Comparison of ENCODE assay signal across 1 cellular context in the genomic region with DNA sequence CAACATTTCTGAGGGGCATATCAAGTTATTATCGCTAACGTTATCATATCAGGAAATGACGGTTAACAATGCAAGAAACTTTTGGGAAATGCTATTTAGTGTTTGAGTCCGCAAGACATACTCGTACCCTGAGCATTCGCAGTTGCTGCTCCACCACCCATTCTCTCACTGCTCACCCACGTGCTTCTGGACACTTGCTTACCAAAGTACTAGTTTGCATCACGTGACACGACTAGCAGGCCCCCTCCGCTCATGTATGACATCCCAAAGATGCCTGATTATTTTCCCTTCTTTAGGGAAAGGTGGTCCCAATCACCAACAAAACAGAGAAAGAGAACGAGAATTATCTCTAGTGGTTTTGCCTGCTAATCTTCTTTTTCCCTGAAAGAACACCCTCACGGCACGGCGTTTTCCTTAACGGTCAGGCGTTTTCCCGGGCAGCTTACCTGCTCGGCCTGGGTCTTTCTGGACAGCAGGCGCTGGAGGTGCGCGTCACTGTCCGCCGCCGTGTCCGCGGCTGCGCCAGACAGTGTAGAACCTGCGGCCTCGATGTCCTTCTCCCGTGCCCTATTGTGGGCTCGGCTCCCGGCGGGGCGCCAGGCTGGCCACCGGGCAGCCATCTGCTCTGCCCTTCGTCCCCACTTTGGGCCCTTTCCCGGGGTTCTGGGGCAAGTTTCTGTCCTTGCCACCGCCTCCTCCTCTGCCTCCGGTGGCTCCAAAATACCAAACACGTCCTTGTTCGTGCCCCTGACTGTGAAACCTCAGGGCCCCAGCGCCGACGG.
A peak's percentile ranks its signal among the peaks of the same experiment; 100 is the strongest.
TF ChIP-seq lines count a peak whose summit lies in the region.

A gene (plus strand): TSS at position 492 of the 782 bp plus-strand sequence. CDS start 58 bp downstream, at position 550.

TF ChIP-seq in A549, 52 proteins besides CTCF, POLR2A, EP300 and RAD21 (continued from another document):
- TF ChIP-seq, protein P1, sequence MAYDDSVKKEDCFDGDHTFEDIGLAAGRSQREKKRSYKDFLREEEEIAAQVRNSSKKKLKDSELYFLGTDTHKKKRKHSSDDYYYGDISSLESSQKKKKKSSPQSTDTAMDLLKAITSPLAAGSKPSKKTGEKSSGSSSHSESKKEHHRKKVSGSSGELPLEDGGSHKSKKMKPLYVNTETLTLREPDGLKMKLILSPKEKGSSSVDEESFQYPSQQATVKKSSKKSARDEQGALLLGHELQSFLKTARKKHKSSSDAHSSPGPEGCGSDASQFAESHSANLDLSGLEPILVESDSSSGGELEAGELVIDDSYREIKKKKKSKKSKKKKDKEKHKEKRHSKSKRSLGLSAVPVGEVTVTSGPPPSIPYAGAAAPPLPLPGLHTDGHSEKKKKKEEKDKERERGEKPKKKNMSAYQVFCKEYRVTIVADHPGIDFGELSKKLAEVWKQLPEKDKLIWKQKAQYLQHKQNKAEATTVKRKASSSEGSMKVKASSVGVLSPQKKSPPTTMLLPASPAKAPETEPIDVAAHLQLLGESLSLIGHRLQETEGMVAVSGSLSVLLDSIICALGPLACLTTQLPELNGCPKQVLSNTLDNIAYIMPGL (CRISPR knock-in tag; IDR thresholded peaks at IDR 0.05; ENCODE audit: borderline replicate concordance) = no peak; the same call in 1 of the 2 replicates
- TF ChIP-seq FOSB (CRISPR knock-in tag; IDR thresholded peaks at IDR 0.05) = peak; percentile 71; the same call in 1 of the 2 replicates
- TF ChIP-seq, protein P2, sequence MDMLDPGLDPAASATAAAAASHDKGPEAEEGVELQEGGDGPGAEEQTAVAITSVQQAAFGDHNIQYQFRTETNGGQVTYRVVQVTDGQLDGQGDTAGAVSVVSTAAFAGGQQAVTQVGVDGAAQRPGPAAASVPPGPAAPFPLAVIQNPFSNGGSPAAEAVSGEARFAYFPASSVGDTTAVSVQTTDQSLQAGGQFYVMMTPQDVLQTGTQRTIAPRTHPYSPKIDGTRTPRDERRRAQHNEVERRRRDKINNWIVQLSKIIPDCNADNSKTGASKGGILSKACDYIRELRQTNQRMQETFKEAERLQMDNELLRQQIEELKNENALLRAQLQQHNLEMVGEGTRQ (IDR thresholded peaks at IDR 0.05) = peak; percentile 99
- TF ChIP-seq RFX5 (IDR thresholded peaks at IDR 0.05) = no peak
- peak; percentile 92 for TF ChIP-seq KDM5A (IDR thresholded peaks at IDR 0.05)
- no peak for TF ChIP-seq JUNB (IDR thresholded peaks at IDR 0.05)
- TF ChIP-seq TP53 (CRISPR knock-in tag; IDR thresholded peaks at IDR 0.05) = no peak
- no peak for TF ChIP-seq ZFP36 (IDR thresholded peaks at IDR 0.05; ENCODE audit: borderline replicate concordance, partially characterized antibody)
- TF ChIP-seq POLR2AphosphoS2 (conservative IDR thresholded peaks at IDR 0.05; ENCODE audit: low read length) = no peak
- TF ChIP-seq SREBF2 (IDR thresholded peaks at IDR 0.05) = no peak
- no peak for TF ChIP-seq CHD4 (IDR thresholded peaks at IDR 0.05; ENCODE audit: borderline replicate concordance)
- TF ChIP-seq, protein P3, sequence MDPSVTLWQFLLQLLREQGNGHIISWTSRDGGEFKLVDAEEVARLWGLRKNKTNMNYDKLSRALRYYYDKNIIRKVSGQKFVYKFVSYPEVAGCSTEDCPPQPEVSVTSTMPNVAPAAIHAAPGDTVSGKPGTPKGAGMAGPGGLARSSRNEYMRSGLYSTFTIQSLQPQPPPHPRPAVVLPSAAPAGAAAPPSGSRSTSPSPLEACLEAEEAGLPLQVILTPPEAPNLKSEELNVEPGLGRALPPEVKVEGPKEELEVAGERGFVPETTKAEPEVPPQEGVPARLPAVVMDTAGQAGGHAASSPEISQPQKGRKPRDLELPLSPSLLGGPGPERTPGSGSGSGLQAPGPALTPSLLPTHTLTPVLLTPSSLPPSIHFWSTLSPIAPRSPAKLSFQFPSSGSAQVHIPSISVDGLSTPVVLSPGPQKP (IDR thresholded peaks at IDR 0.05; ENCODE audit: low read depth, low read length) = no peak
- no peak; the same call in 1 of the 2 replicates for TF ChIP-seq GATA3 (IDR thresholded peaks at IDR 0.05; ENCODE audit: borderline replicate concordance)
- no peak for TF ChIP-seq ESRRA (IDR thresholded peaks at IDR 0.05; ENCODE audit: borderline replicate concordance, low read length)
- TF ChIP-seq ZC3H11A (IDR thresholded peaks at IDR 0.05) = no peak
- TF ChIP-seq EHMT2 (IDR thresholded peaks at IDR 0.05; ENCODE audit: low read depth) = no peak
- peak; percentile 87 for TF ChIP-seq HOXB13 (CRISPR knock-in tag; IDR thresholded peaks at IDR 0.05; ENCODE audit: low read depth)
- TF ChIP-seq FOSL2 (IDR thresholded peaks at IDR 0.05) = no peak
- TF ChIP-seq FOSL2 (CRISPR knock-in tag; IDR thresholded peaks at IDR 0.05) = peak; percentile 39
- TF ChIP-seq NFE2L2 (conservative IDR thresholded peaks at IDR 0.05; ENCODE audit: low read length) = no peak
- TF ChIP-seq RCOR1 (IDR thresholded peaks at IDR 0.05; ENCODE audit: low read depth, low read length) = 0 out of 2 replicates have a peak, but pooled peaks have one; percentile 63
- TF ChIP-seq RNF2 (IDR thresholded peaks at IDR 0.05; ENCODE audit: borderline replicate concordance, low read depth) = peak; percentile 53; the same call in 1 of the 2 replicates
- TF ChIP-seq NR3C1 (IDR thresholded peaks at IDR 0.05) = no peak
- TF ChIP-seq HOXA7 (CRISPR knock-in tag; IDR thresholded peaks at IDR 0.05) = peak; percentile 88
- TF ChIP-seq ZNF302 (CRISPR knock-in tag; IDR thresholded peaks at IDR 0.05) = peak; percentile 82; the same call in 1 of the 2 replicates
- 0 out of 4 replicates have a peak, but pooled peaks of 1 of the 2 experiments have one; percentile 1 for TF ChIP-seq CEBPB (IDR thresholded peaks at IDR 0.05)
- TF ChIP-seq, protein P4, sequence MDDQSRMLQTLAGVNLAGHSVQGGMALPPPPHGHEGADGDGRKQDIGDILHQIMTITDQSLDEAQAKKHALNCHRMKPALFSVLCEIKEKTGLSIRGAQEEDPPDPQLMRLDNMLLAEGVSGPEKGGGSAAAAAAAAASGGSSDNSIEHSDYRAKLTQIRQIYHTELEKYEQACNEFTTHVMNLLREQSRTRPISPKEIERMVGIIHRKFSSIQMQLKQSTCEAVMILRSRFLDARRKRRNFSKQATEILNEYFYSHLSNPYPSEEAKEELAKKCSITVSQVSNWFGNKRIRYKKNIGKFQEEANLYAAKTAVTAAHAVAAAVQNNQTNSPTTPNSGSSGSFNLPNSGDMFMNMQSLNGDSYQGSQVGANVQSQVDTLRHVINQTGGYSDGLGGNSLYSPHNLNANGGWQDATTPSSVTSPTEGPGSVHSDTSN (IDR thresholded peaks at IDR 0.05) = 0 out of 2 replicates have a peak, but pooled peaks have one; percentile 27
- no peak for TF ChIP-seq MAFK (IDR thresholded peaks at IDR 0.05; ENCODE audit: partially characterized antibody)
- TF ChIP-seq PHF8 (IDR thresholded peaks at IDR 0.05; ENCODE audit: borderline replicate concordance, low read depth) = peak; percentile 95
- TF ChIP-seq, protein P5, sequence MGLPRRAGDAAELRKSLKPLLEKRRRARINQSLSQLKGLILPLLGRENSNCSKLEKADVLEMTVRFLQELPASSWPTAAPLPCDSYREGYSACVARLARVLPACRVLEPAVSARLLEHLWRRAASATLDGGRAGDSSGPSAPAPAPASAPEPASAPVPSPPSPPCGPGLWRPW (IDR thresholded peaks at IDR 0.05) = no peak
- TF ChIP-seq CBX2 (IDR thresholded peaks at IDR 0.05; ENCODE audit: borderline replicate concordance, low read depth) = no peak
- TF ChIP-seq, protein P6, sequence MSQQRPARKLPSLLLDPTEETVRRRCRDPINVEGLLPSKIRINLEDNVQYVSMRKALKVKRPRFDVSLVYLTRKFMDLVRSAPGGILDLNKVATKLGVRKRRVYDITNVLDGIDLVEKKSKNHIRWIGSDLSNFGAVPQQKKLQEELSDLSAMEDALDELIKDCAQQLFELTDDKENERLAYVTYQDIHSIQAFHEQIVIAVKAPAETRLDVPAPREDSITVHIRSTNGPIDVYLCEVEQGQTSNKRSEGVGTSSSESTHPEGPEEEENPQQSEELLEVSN (IDR thresholded peaks at IDR 0.05; ENCODE audit: borderline replicate concordance, low read depth) = peak; percentile 88; the same call in 1 of the 2 replicates
- no peak for TF ChIP-seq RARB (CRISPR knock-in tag; IDR thresholded peaks at IDR 0.05)
- peak; percentile 80; the same call in 1 of the 2 replicates for TF ChIP-seq NPAS2 (CRISPR knock-in tag; IDR thresholded peaks at IDR 0.05; ENCODE audit: borderline replicate concordance)
- TF ChIP-seq KDM1A (IDR thresholded peaks at IDR 0.05; ENCODE audit: low read depth) = no peak
- peak; percentile 97 for TF ChIP-seq MYC (IDR thresholded peaks at IDR 0.05; ENCODE audit: borderline replicate concordance, low read length)
- TF ChIP-seq CBX8 (IDR thresholded peaks at IDR 0.05) = no peak
- TF ChIP-seq HOXB5 (CRISPR knock-in tag; IDR thresholded peaks at IDR 0.05) = peak; percentile 85; the same call in 1 of the 2 replicates
- no peak for TF ChIP-seq CHD2 (IDR thresholded peaks at IDR 0.05; ENCODE audit: low read length, partially characterized antibody)
- peak; percentile 55; the same call in 1 of the 2 replicates for TF ChIP-seq BHLHE40 (IDR thresholded peaks at IDR 0.05; ENCODE audit: low read depth, low read length)
- TF ChIP-seq SMC3 (IDR thresholded peaks at IDR 0.05) = no peak
- TF ChIP-seq, protein P7, sequence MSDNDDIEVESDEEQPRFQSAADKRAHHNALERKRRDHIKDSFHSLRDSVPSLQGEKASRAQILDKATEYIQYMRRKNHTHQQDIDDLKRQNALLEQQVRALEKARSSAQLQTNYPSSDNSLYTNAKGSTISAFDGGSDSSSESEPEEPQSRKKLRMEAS (IDR thresholded peaks at IDR 0.05) = peak; percentile 100
- TF ChIP-seq MAZ (IDR thresholded peaks at IDR 0.05; ENCODE audit: borderline replicate concordance, low read depth, low read length) = peak; percentile 61; the same call in 1 of the 2 replicates
- TF ChIP-seq HEYL (CRISPR knock-in tag; IDR thresholded peaks at IDR 0.05) = no peak
- TF ChIP-seq ZSCAN20 (CRISPR knock-in tag; IDR thresholded peaks at IDR 0.05) = no peak
- peak; percentile 83; the same call in 1 of the 2 replicates for TF ChIP-seq EHF (CRISPR knock-in tag; IDR thresholded peaks at IDR 0.05)
TF ChIP-seq in A549: peak in this region for 25.
